8 cellular contexts compared by ENCODE assay signal in the genomic region with DNA sequence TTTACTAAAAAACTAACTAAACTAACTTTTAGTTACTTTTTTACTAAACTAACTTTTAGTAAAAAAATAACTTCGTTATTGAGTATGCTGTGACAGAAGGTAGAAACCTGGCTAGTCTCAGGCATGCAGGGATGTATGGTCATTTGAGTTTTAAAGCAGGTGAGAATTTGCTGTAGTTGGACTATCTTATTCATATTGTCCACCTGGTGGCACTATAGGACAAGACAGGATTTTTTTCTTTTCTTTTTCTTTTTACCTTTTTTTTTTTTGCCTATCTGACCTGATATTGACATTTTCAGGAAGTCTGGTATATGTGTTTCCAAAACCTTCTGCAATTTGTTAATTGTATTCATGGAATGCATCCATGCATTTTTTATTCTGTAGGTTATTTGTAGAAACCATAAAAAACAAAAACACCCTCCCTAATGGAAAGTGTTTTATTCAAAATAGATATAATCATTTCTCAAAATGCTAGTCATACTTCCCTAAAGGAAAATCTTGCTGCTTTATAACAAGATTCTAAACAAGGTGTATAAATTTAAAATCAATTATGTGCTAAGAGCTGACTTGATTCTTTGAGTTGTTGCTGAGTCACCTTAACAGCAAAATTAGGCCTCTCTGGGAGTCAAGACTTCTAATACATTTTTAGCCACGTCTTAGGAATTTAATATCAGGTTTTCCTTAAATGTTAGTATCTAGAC.
DNase-seq lines count a peak whose midpoint lies in the region; FAIRE-seq and TF ChIP-seq lines count a peak whose summit lies in the region.

No MANE protein-coding gene starts in this region.

- FAIRE-seq in kidney (lab: Jason Lieb, UNC): peak; percentile 95

- H3K4me3 ChIP-seq in KMS-11 (IDR thresholded peaks at IDR 0.05; ENCODE audit: insufficient read depth, low read depth, low read length) (no peak overlapping the region), kidney (ENCODE audit: low read length in 2 of 2) (no peak overlapping the region), ascending aorta (no peak overlapping the region)

- H4K20me1 ChIP-seq in KMS-11 (ENCODE audit: insufficient read depth): no peaks in the 10 kb centered on the region

- H3K9ac ChIP-seq in KMS-11: no peak overlapping the region
- H3K9ac ChIP-seq in kidney (ENCODE audit: low read length in 2 of 2): no peak overlapping the region

- no peaks in the 10 kb centered on the region for H3K36me3 ChIP-seq in KMS-11 (ENCODE audit: insufficient read depth)
- no peaks in the 10 kb centered on the region for H3K36me3 ChIP-seq in kidney (ENCODE audit: control insufficient read depth in 1 of 2, insufficient read depth in 2 of 2, low read length in 2 of 2)
- no peaks in the 10 kb centered on the region for H3K36me3 ChIP-seq in ascending aorta

- H3K27me3 ChIP-seq in KMS-11 (ENCODE audit: insufficient read depth, low read depth) (no peaks in the 10 kb centered on the region), ascending aorta (no peaks in the 10 kb centered on the region)

- H3K4me2 ChIP-seq in KMS-11: no peak overlapping the region

- no peak overlapping the region for H3K27ac ChIP-seq in KMS-11
- H3K27ac ChIP-seq in kidney (ENCODE audit: low read depth in 2 of 2, low read length in 2 of 2): no peak overlapping the region
- no peak overlapping the region for H3K27ac ChIP-seq in ascending aorta

- no peaks in the 10 kb centered on the region for H3K79me2 ChIP-seq in KMS-11 (ENCODE audit: insufficient read depth, low read depth)

- peak; percentile 62 for TF ChIP-seq CTCF in KMS-11 (conservative IDR thresholded peaks at IDR 0.05; ENCODE audit: low read depth, low read length)
- peak; percentile 47 for TF ChIP-seq CTCF in kidney (IDR thresholded peaks at IDR 0.05; ENCODE audit: borderline replicate concordance, extremely low read depth, insufficient read depth)
- TF ChIP-seq CTCF in ascending aorta (IDR thresholded peaks at IDR 0.05): peak in 1 of 3 experiments; percentile 38

- H3K4me1 ChIP-seq in KMS-11 (ENCODE audit: low read depth, poor library complexity, severe bottlenecking) (no peaks in the 10 kb centered on the region), kidney (ENCODE audit: control insufficient read depth in 1 of 2, insufficient read depth in 1 of 2, low read depth in 1 of 2, low read length in 2 of 2) (peaks cover 3 to 7% of the 10 kb centered on the region in 2 donors), ascending aorta (no peaks in the 10 kb centered on the region)

- intact Hi-C loops in kidney (cut with DNase I): no loop called here
- intact Hi-C loops in ascending aorta (cut with DNase I): no loop called here

- H3K9me3 ChIP-seq in kidney (ENCODE audit: control insufficient read depth in 1 of 2, low read length in 2 of 2) (no peaks in the 10 kb centered on the region), ascending aorta (no peaks in the 10 kb centered on the region)

- no peak overlapping the region for H2AFZ ChIP-seq in KMS-11 (ENCODE audit: low read depth)

- DNase-seq in SHP77 (lab: John Stamatoyannopoulos, UW) (peak; percentile 5 to 6), SHP77 treated with DMSO at 0.1 percent for 48 hours (lab: John Stamatoyannopoulos, UW) (no peak), SW480 (ENCODE audit: low spot score) (peak; percentile 19), kidney (no peak), ascending aorta (ENCODE audit: low spot score in 2 of 2) (no peak)
- DNase-seq in activated CD4-positive, alpha-beta T cell treated with anti-CD3 and anti-CD28 coated beads for 48 hours: no peak
- DNase-seq in activated T-cell treated with anti-CD3 and anti-CD28 coated beads, Interleukin-2, amount 50 U/mL, for 48 hours: no peak

Comparison
In these comparisons a context has a peak if more than half of its experiments do, and no peak if none do; other contexts are left out.
1. DNase-seq: peak in SHP77 (2 of 2) and SW480 (single experiment); none in SHP77 treated with DMSO at 0.1 percent for 48 hours (single experiment), kidney (single experiment), activated CD4-positive, alpha-beta T cell treated with anti-CD3 and anti-CD28 coated beads for 48 hours (single experiment), ascending aorta (0 of 2) and activated T-cell treated with anti-CD3 and anti-CD28 coated beads, Interleukin-2, amount 50 U/mL, for 48 hours (0 of 2).